8 cellular contexts compared by ENCODE assay signal in the genomic region with DNA sequence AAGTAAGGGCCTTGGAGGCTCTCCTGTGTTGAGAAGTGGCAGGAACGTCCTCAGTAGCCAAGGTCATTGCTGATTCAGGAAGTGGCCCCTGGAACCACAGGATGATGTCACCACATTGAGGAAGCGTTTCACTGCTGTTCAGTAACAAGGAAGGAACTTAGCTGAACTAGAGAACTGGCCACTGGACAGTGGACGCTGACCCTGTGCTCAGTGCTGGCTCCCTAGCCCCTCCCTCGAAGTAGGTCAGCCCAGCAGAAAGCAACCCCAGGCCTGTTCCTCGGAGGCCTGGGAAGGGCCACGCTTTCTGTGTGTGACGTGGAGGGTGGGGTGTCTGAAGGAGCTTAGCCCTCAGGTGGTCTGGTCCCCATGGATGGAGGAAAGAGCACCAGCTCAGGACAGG. TPM values are rescaled to one million over a fixed set of nuclear protein-coding genes. Genes with fewer than 3 reads are reported as not detected.
DNase-seq lines count a peak whose midpoint lies in the region; ATAC-seq and TF ChIP-seq lines count a peak whose summit lies in the region.

No MANE protein-coding gene starts in this region.

- TF ChIP-seq EP300 in ovary (IDR thresholded peaks at IDR 0.05) = no peak

- no peak for TF ChIP-seq POLR2A in ovary (IDR thresholded peaks at IDR 0.05)

- ATAC-seq in mucosa of descending colon (peak; percentile 82), GM18858 (IDR thresholded peaks at IDR 0.05; ENCODE audit: unreplicated experiment) (no peak)

- TF ChIP-seq CTCF in mucosa of descending colon (IDR thresholded peaks at IDR 0.05) (no peak), ovary (IDR thresholded peaks at IDR 0.05) (no peak)

- H3K27me3 ChIP-seq in duodenal mucosa (ENCODE audit: control insufficient read depth in 1 of 2, insufficient read depth in 2 of 2, low read length in 2 of 2) (no peaks in the 10 kb centered on the region), ovary (no peaks in the 10 kb centered on the region)

- H3K4me1 ChIP-seq in duodenal mucosa (ENCODE audit: control insufficient read depth in 1 of 2, insufficient read depth in 2 of 2, low read length in 2 of 2) (peaks cover 30 to 36% of the 10 kb centered on the region in 2 donors), mucosa of descending colon (ENCODE audit: low read depth) (peaks cover 44% of the 10 kb centered on the region), ovary (ENCODE audit: insufficient read depth) (peaks cover under 1% of the 10 kb centered on the region)

- 77 to 79% (median 77%) methylated on average over 7 of the region's 7 CpGs for WGBS in ovary, 3 donors

- DNase-seq in CD1c-positive myeloid dendritic cell (ENCODE audit: extremely low spot score) (peak; percentile 94), NOMO-1 treated with DMSO at 0.1 percent for 48 hours (lab: John Stamatoyannopoulos, UW; ENCODE audit: unreplicated experiment) (peak; percentile 92), mucosa of descending colon (peak; percentile 60 to 75 (median 65)), NCI-H1436 treated with DMSO at 0.1 percent for 48 hours (lab: John Stamatoyannopoulos, UW) (no peak), NCI-H2081 (lab: John Stamatoyannopoulos, UW) (no peak), ovary (no peak)

- H3K27ac ChIP-seq in duodenal mucosa (ENCODE audit: low read depth, low read length) (peak overlapping the region; percentile 54), ovary (no peak overlapping the region)

- intact Hi-C loops in mucosa of descending colon (cut with DNase I, micrococcal nuclease) = no loop called here
- intact Hi-C loops in ovary (cut with DNase I) = no loop called here

- H3K36me3 ChIP-seq in duodenal mucosa (ENCODE audit: control insufficient read depth in 1 of 2, insufficient read depth in 2 of 2, low read length in 2 of 2) (no peaks in the 10 kb centered on the region), mucosa of descending colon (ENCODE audit: low read depth) (no peaks in the 10 kb centered on the region), ovary (no peaks in the 10 kb centered on the region)

- H3K4me3 ChIP-seq in duodenal mucosa (ENCODE audit: low read depth in 1 of 2, low read length in 2 of 2) (peak overlapping the region in 1 of 2 donors; percentile 2), mucosa of descending colon (no peak overlapping the region), ovary (no peak overlapping the region)

- no peaks in the 10 kb centered on the region for H3K9me3 ChIP-seq in duodenal mucosa (ENCODE audit: control insufficient read depth in 1 of 2, low read length in 2 of 2)
- no peaks in the 10 kb centered on the region for H3K9me3 ChIP-seq in mucosa of descending colon
- no peaks in the 10 kb centered on the region for H3K9me3 ChIP-seq in ovary

- H3K9ac ChIP-seq in duodenal mucosa (ENCODE audit: low read depth in 1 of 2, low read length in 2 of 2) = peak overlapping the region in 1 of 2 donors; percentile 3

RNA-seq across cellular contexts. Expression of gene B9D1, which starts 58.3 kb away (rescaled TPM):
- total RNA-seq in mucosa of descending colon (10 to 100 TPM in 2 of 3 donors, 1 to 10 TPM in 1; 5.1 to 11.8 (median 10.7) TPM), ovary (10 to 100 TPM; 19.6 to 60.5 (median 26.9) TPM)
- 10 to 100 TPM; 11.9 to 16.8 TPM for polyA plus RNA-seq in ovary

Comparison
In these comparisons a context has a peak if more than half of its experiments do, and no peak if none do; other contexts are left out.
1. DNase-seq: peak in CD1c-positive myeloid dendritic cell (single experiment), NOMO-1 treated with DMSO at 0.1 percent for 48 hours (single experiment) and mucosa of descending colon (3 of 3); none in NCI-H1436 treated with DMSO at 0.1 percent for 48 hours (single experiment), NCI-H2081 (0 of 2) and ovary (0 of 5).